Comparison of ENCODE assay signal across 17 cellular contexts in genomic region chr14:28676481-28676880, GRCh38.
DNase-seq lines count a peak whose midpoint lies in the region; ATAC-seq and TF ChIP-seq lines count a peak whose summit lies in the region.
"Had no signal": no experiment of that assay in that cellular context is flagged by ENCODE, and none has a peak within 500 bp of the region (broad histone marks: within the 10 kb centered on the region; RNA-seq: fewer than 3 reads in every experiment).

No MANE protein-coding gene starts in this region.

- H3K4me2 ChIP-seq in neural cell (ENCODE audit: low read length), result no peak overlapping the region
- no peak overlapping the region for H3K4me2 ChIP-seq in H9 (ENCODE audit: insufficient read depth, insufficient read length, low read length)

- no peak overlapping the region for H2BK5ac ChIP-seq in H9 (ENCODE audit: insufficient read length, low read length)

- no peaks in the 10 kb centered on the region; a peak in 1 of 7 replicates for H3K36me3 Mint-ChIP-seq in H9 (ENCODE audit: insufficient read depth in 1 of 3, low read depth in 3 of 3)
- no peaks in the 10 kb centered on the region for H3K36me3 Mint-ChIP-seq in activated naive CD8-positive, alpha-beta T cell treated with anti-CD3 and anti-CD28 coated beads for 36 hours
- H3K36me3 Mint-ChIP-seq: mesothelial cell of epicardium had no signal

- no peak for ATAC-seq in Right ventricle myocardium inferior

- H3K4me3 ChIP-seq in MG63 (no peak overlapping the region), choroid plexus epithelial cell (ENCODE audit: low read depth, low read length) (no peak overlapping the region), neural cell (ENCODE audit: low read length) (no peak overlapping the region)
- H3K4me3 ChIP-seq: BLaER1 treated with 17β-estradiol and CSF1 and Interleukin-3, amounts not matched to agents 10 nM and 100 nM; psoas muscle had no signal

- no peak overlapping the region for H4K8ac ChIP-seq in H9 (replicated peaks; ENCODE audit: insufficient read length, low read depth, low read length)

- no peak overlapping the region for H3K4ac ChIP-seq in H9 (ENCODE audit: low read depth, low read length)

- no peak overlapping the region for H3K18ac ChIP-seq in H9 (ENCODE audit: insufficient read length, low read depth, low read length)

- H3K79me1 ChIP-seq in H9 (ENCODE audit: insufficient read depth, low read depth, low read length, poor library complexity, severe bottlenecking), result no peaks in the 10 kb centered on the region

- no peak overlapping the region for H4K5ac ChIP-seq in H9 (ENCODE audit: insufficient read length, low read depth, low read length)

- no peaks in the 10 kb centered on the region for H4K20me1 ChIP-seq in neural cell (ENCODE audit: insufficient read depth)
- no peaks in the 10 kb centered on the region for H4K20me1 ChIP-seq in H9 (ENCODE audit: control insufficient read depth, insufficient read depth, insufficient read length)
- H4K20me1 ChIP-seq: BLaER1 treated with 17β-estradiol and CSF1 and Interleukin-3, amounts not matched to agents 10 nM and 100 nM had no signal

- no peak overlapping the region for H3K4me3 Mint-ChIP-seq in H9
- H3K4me3 Mint-ChIP-seq in activated naive CD8-positive, alpha-beta T cell treated with anti-CD3 and anti-CD28 coated beads for 36 hours, result no peak overlapping the region
- H3K4me3 Mint-ChIP-seq: mesothelial cell of epicardium; stimulated activated naive CD8-positive, alpha-beta T cell treated with anti-CD3 and anti-CD28 coated beads, Interleukin-15, Interleukin-2, amounts not matched to agents 100 ng/mL and 50 ng/mL, for 24 hours had no signal

- H2BK15ac ChIP-seq in H9 (ENCODE audit: low read depth, low read length), result no peak overlapping the region

- no peaks in the 10 kb centered on the region for H3K27me3 ChIP-seq in MG63
- H3K27me3 ChIP-seq in neural cell (ENCODE audit: insufficient read depth, low read depth, low read length), result no peaks in the 10 kb centered on the region
- H3K27me3 ChIP-seq in H9 (ENCODE audit: insufficient read depth, low read length), result no peaks in the 10 kb centered on the region
- H3K27me3 ChIP-seq: BLaER1 treated with 17β-estradiol and CSF1 and Interleukin-3, amounts not matched to agents 10 nM and 100 nM had no signal

- H3K27ac Mint-ChIP-seq in H9, result no peak overlapping the region
- H3K27ac Mint-ChIP-seq in activated naive CD8-positive, alpha-beta T cell treated with anti-CD3 and anti-CD28 coated beads for 36 hours, result no peak overlapping the region
- H3K27ac Mint-ChIP-seq: mesothelial cell of epicardium; stimulated activated naive CD8-positive, alpha-beta T cell treated with anti-CD3 and anti-CD28 coated beads, Interleukin-15, Interleukin-2, amounts not matched to agents 100 ng/mL and 50 ng/mL, for 24 hours had no signal

- no peak for TF ChIP-seq RAD21 in neural cell (conservative IDR thresholded peaks at IDR 0.05)

- no peak overlapping the region for H3K56ac ChIP-seq in H9 (ENCODE audit: insufficient read length, low read depth, low read length)

- no peak overlapping the region for H2BK120ac ChIP-seq in H9 (ENCODE audit: low read depth, low read length, poor library complexity, severe bottlenecking)

- H3K9me3 ChIP-seq in MG63 (no peaks in the 10 kb centered on the region; the same call in none of the 2 replicates), neural cell (ENCODE audit: low read length) (no peaks in the 10 kb centered on the region), H9 (ENCODE audit: control insufficient read depth, low read depth, low read length) (no peaks in the 10 kb centered on the region)
- H3K9me3 ChIP-seq: BLaER1 treated with 17β-estradiol and CSF1 and Interleukin-3, amounts not matched to agents 10 nM and 100 nM had no signal

- no CpG with 5 or more reads among the region's 4 CpGs for WGBS in H9 (ENCODE audit: extremely low coverage, insufficient read length, low lambda C conversion rate)

- H3K36me3 ChIP-seq in MG63 (no peaks in the 10 kb centered on the region), neural cell (ENCODE audit: insufficient read depth, low read length) (no peaks in the 10 kb centered on the region)
- H3K36me3 ChIP-seq: BLaER1 treated with 17β-estradiol and CSF1 and Interleukin-3, amounts not matched to agents 10 nM and 100 nM had no signal

- no peaks in the 10 kb centered on the region for H3K79me2 ChIP-seq in neural cell (replicated peaks; ENCODE audit: insufficient read depth, low read length)
- no peaks in the 10 kb centered on the region for H3K79me2 ChIP-seq in H9 (ENCODE audit: insufficient read depth, low read length)

- H2AFZ ChIP-seq in neural cell (ENCODE audit: low read depth, low read length) (no peak overlapping the region), H9 (ENCODE audit: low read length) (no peak overlapping the region)

- no peak overlapping the region for H4K91ac ChIP-seq in H9 (ENCODE audit: insufficient read length, low read depth, low read length)

- no peak overlapping the region for H3K9ac ChIP-seq in neural cell (ENCODE audit: low read length)
- H3K9ac ChIP-seq in H9 (ENCODE audit: extremely low read depth, insufficient read length, low read length), result no peak overlapping the region
- H3K9ac ChIP-seq: BLaER1 treated with 17β-estradiol and CSF1 and Interleukin-3, amounts not matched to agents 10 nM and 100 nM had no signal

- no peak overlapping the region for H2BK12ac ChIP-seq in H9 (ENCODE audit: insufficient read length, low read depth, low read length)

- H3K9me3 Mint-ChIP-seq in H9, result no peaks in the 10 kb centered on the region
- peaks cover 9% of the 10 kb centered on the region for H3K9me3 Mint-ChIP-seq in activated naive CD8-positive, alpha-beta T cell treated with anti-CD3 and anti-CD28 coated beads for 36 hours
- H3K9me3 Mint-ChIP-seq: mesothelial cell of epicardium had no signal

- H3K14ac ChIP-seq in H9 (ENCODE audit: insufficient read depth, low read length), result no peak overlapping the region

- DNase-seq in EH (ENCODE audit: low read depth), result peak; percentile 19
- peak; percentile 42 for DNase-seq in MG63
- peak; percentile 37 for DNase-seq in choroid plexus epithelial cell (ENCODE audit: low read depth)
- DNase-seq in H9, result no peak
- DNase-seq in activated naive CD8-positive, alpha-beta T cell treated with anti-CD3 and anti-CD28 coated beads for 36 hours, result no peak
- DNase-seq in NCI-H2029 treated with DMSO at 0.1 percent for 48 hours (lab: John Stamatoyannopoulos, UW), result no peak
- no peak for DNase-seq in Right ventricle myocardium inferior (ENCODE audit: missing footprints)
- DNase-seq: activated CD8-positive, alpha-beta memory T cell treated with anti-CD3 and anti-CD28 coated beads, Interleukin-2, amount 50 U/mL, for 4 hours; effector CD4-positive, alpha-beta T cell; MV-4-11; NCI-H510A treated with DMSO at 0.1 percent for 48 hours; psoas muscle; stimulated activated CD4-positive, alpha-beta T cell treated with anti-CD3 and anti-CD28 coated beads, Interleukin-4, amount 100 ng/mL, for 4 hours had no signal

- no peaks in the 10 kb centered on the region for H3F3A ChIP-seq in neural cell (ENCODE audit: insufficient read depth, low read length, poor library complexity, severe bottlenecking)

- H3K4me1 ChIP-seq in H9 (ENCODE audit: insufficient read depth, low read length), result no peaks in the 10 kb centered on the region
- H3K4me1 ChIP-seq: psoas muscle had no signal

- no peak overlapping the region for H3K23ac ChIP-seq in H9 (ENCODE audit: insufficient read length, low read depth, low read length)

- H3K9me2 ChIP-seq in neural cell (ENCODE audit: insufficient read depth, low read length), result no peaks in the 10 kb centered on the region

- H3K27ac ChIP-seq in neural cell (ENCODE audit: low read length), result peak overlapping the region; percentile 22
- no peak overlapping the region for H3K27ac ChIP-seq in H9 (ENCODE audit: insufficient read length, low read depth, low read length)
- H3K27ac ChIP-seq: BLaER1 treated with 17β-estradiol and CSF1 and Interleukin-3, amounts not matched to agents 10 nM and 100 nM; psoas muscle had no signal

- TF ChIP-seq EP300 in neural cell (conservative IDR thresholded peaks at IDR 0.05; ENCODE audit: poor library complexity, severe bottlenecking), result peak; percentile 14

- H2AK5ac ChIP-seq in H9 (ENCODE audit: insufficient read length, low read length), result no peak overlapping the region

- H3K4me1 Mint-ChIP-seq in H9, result peaks cover 0 to 3% of the 10 kb centered on the region in 2 experiments; a peak in 1 of 4 replicates
- H3K4me1 Mint-ChIP-seq in activated naive CD8-positive, alpha-beta T cell treated with anti-CD3 and anti-CD28 coated beads for 36 hours, result no peaks in the 10 kb centered on the region

- TF ChIP-seq CTCF in choroid plexus epithelial cell (conservative IDR thresholded peaks at IDR 0.05; ENCODE audit: low read depth, low read length) (no peak), neural cell (IDR thresholded peaks at IDR 0.05; ENCODE audit: poor library complexity, severe bottlenecking) (no peak), H9 (conservative IDR thresholded peaks at IDR 0.05) (no peak)

- H2BK20ac ChIP-seq in H9 (ENCODE audit: low read depth, low read length, poor library complexity, severe bottlenecking), result no peak overlapping the region

- intact Hi-C loops in Right ventricle myocardium inferior (cut with DNase I), result no loop called here

- H3K23me2 ChIP-seq in H9 (ENCODE audit: insufficient read length, low read depth, low read length, poor library complexity, severe bottlenecking), result no peaks in the 10 kb centered on the region

- H3K27me3 Mint-ChIP-seq in H9 (ENCODE audit: low read depth), result no peaks in the 10 kb centered on the region
- H3K27me3 Mint-ChIP-seq in activated naive CD8-positive, alpha-beta T cell treated with anti-CD3 and anti-CD28 coated beads for 36 hours, result no peaks in the 10 kb centered on the region
- H3K27me3 Mint-ChIP-seq: stimulated activated naive CD8-positive, alpha-beta T cell treated with anti-CD3 and anti-CD28 coated beads, Interleukin-15, Interleukin-2, amounts not matched to agents 100 ng/mL and 50 ng/mL, for 24 hours had no signal

- no peak overlapping the region for H3T11ph ChIP-seq in H9 (ENCODE audit: low read length)

Comparison
In these comparisons a context has a peak if more than half of its experiments do, and no peak if none do; other contexts are left out.
1. DNase-seq: peak in EH (single experiment), MG63 (single experiment) and choroid plexus epithelial cell (single experiment); none in H9 (single experiment), activated naive CD8-positive, alpha-beta T cell treated with anti-CD3 and anti-CD28 coated beads for 36 hours (single experiment), NCI-H2029 treated with DMSO at 0.1 percent for 48 hours (single experiment) and Right ventricle myocardium inferior (single experiment).